18 cellular contexts compared by ENCODE assay signal in the genomic region with DNA sequence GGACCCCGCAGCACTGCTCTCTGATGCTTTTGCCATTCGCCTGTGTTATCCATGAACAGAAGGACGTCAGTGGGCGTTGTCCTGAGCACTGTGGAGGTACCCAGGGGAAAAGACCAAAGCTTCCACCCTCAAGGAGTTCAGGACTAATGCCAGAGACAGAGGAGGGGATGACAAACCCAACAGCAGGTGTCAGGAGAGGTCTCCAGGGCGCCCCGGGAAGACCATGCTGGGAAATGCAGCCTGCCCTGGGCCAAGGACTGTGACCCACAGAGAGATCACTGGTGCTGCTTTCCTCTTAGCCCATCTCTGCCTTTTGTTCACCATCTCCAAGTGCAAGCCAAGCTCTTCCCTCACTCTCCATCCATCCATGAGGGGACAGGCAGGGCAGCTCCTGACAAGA.
DNase-seq lines count a peak whose midpoint lies in the region; ATAC-seq and TF ChIP-seq lines count a peak whose summit lies in the region.
"Had no signal": no experiment of that assay in that cellular context is flagged by ENCODE, and none has a peak within 500 bp of the region (broad histone marks: within the 10 kb centered on the region; RNA-seq: fewer than 3 reads in every experiment).

No MANE protein-coding gene starts in this region.

- H2AFZ ChIP-seq in osteoblast (ENCODE audit: low read length) = no peak overlapping the region

- H3K4me2 ChIP-seq in osteoblast (ENCODE audit: insufficient read depth, low read length) = no peak overlapping the region
- H3K4me2 ChIP-seq: A549, BLaER1 had no signal

- no peaks in the 10 kb centered on the region for H3K4me1 ChIP-seq in right atrium auricular region
- no peaks in the 10 kb centered on the region for H3K4me1 ChIP-seq in osteoblast (ENCODE audit: insufficient read depth, low read length)
- no peaks in the 10 kb centered on the region for H3K4me1 ChIP-seq in vagina
- H3K4me1 ChIP-seq: A549 had no signal

- TF ChIP-seq CTCF in right atrium auricular region (IDR thresholded peaks at IDR 0.05) = no peak
- TF ChIP-seq CTCF in coronary artery (IDR thresholded peaks at IDR 0.05) = no peak
- no peak for TF ChIP-seq CTCF in osteoblast (IDR thresholded peaks at IDR 0.05; ENCODE audit: extremely low read depth, low read depth, low read length)
- no peak for TF ChIP-seq CTCF in vagina (IDR thresholded peaks at IDR 0.05)
- TF ChIP-seq CTCF in RWPE1 (conservative IDR thresholded peaks at IDR 0.05; ENCODE audit: low read depth) = no peak

- H3K27ac ChIP-seq in right atrium auricular region = no peak overlapping the region
- no peak overlapping the region for H3K27ac ChIP-seq in coronary artery
- H3K27ac ChIP-seq in osteoblast (ENCODE audit: low read depth, low read length) = no peak overlapping the region
- no peak overlapping the region for H3K27ac ChIP-seq in vagina
- no peak overlapping the region for H3K27ac ChIP-seq in RWPE1
- H3K27ac ChIP-seq: 22Rv1, A549, BLaER1, HL-60 had no signal

- H3K4me3 ChIP-seq in right atrium auricular region (no peak overlapping the region), coronary artery (no peak overlapping the region), osteoblast (ENCODE audit: insufficient read depth, low read length) (no peak overlapping the region), vagina (no peak overlapping the region)
- H3K4me3 ChIP-seq: A549, BLaER1 had no signal

- H3K27me3 ChIP-seq in right atrium auricular region (no peaks in the 10 kb centered on the region), osteoblast (ENCODE audit: insufficient read depth, low read length) (no peaks in the 10 kb centered on the region), vagina (no peaks in the 10 kb centered on the region)
- H3K27me3 ChIP-seq: BLaER1 had no signal

- no peaks in the 10 kb centered on the region for H3K36me3 ChIP-seq in right atrium auricular region
- H3K36me3 ChIP-seq in osteoblast (ENCODE audit: insufficient read depth, low read length) = no peaks in the 10 kb centered on the region
- no peaks in the 10 kb centered on the region for H3K36me3 ChIP-seq in vagina
- H3K36me3 ChIP-seq: BLaER1 had no signal

- H3K79me2 ChIP-seq in osteoblast (ENCODE audit: insufficient read depth, low read length) = no peaks in the 10 kb centered on the region

- ATAC-seq in Right ventricle myocardium inferior = no peak
- ATAC-seq in GM19467 (IDR thresholded peaks at IDR 0.05; ENCODE audit: unreplicated experiment) = no peak
- ATAC-seq: A549, HCT116 had no signal

- POLR2A ChIA-PET in RWPE1 (lab: Yijun Ruan, JAX; ENCODE audit: low non-redundant PET) = no interaction called here

- intact Hi-C loops in Right ventricle myocardium inferior (cut with DNase I) = no loop called here
- intact Hi-C loops in vagina (cut with DNase I) = no loop called here

- DNase-seq in right atrium auricular region (ENCODE audit: low spot score) (peak; percentile 16), Right ventricle myocardium inferior (ENCODE audit: missing footprints) (no peak), coronary artery (ENCODE audit: low spot score) (peak; percentile 29), osteoblast (ENCODE audit: insufficient read length, low spot score, missing footprints) (peak; percentile 6), vagina (ENCODE audit: extremely low spot score in 2 of 2) (peak; percentile 62 to 72), OCI-M1 (lab: John Stamatoyannopoulos, UW) (no peak), RWPE1 (ENCODE audit: low spot score) (no peak)
- DNase-seq: CD4-positive, alpha-beta memory T cell; DMS153; DMS79; GF-D8; HFFc6 had no signal

- no peak for TF ChIP-seq POLR2A in vagina (IDR thresholded peaks at IDR 0.05)

- CTCF ChIA-PET in RWPE1 (lab: Yijun Ruan, JAX) = interaction anchor here (0.5 to 0.6 kb wide), 2 partner anchors 12 to 16 kb away, joined by 3 to 4 read pairs; no protein-coding TSS in a partner anchor

- no peaks in the 10 kb centered on the region for H3K9me3 ChIP-seq in right atrium auricular region
- H3K9me3 ChIP-seq in osteoblast (ENCODE audit: low read depth, low read length) = no peaks in the 10 kb centered on the region
- H3K9me3 ChIP-seq in vagina = no peaks in the 10 kb centered on the region
- H3K9me3 ChIP-seq: A549, BLaER1 had no signal

- H4K20me1 ChIP-seq in osteoblast (ENCODE audit: insufficient read depth, low read length) = no peaks in the 10 kb centered on the region
- H4K20me1 ChIP-seq: BLaER1 had no signal

Comparison
In these comparisons a context has a peak if more than half of its experiments do, and no peak if none do; other contexts are left out.
1. DNase-seq: peak in right atrium auricular region (single experiment), coronary artery (single experiment), osteoblast (single experiment) and vagina (2 of 2); none in Right ventricle myocardium inferior (single experiment), OCI-M1 (single experiment) and RWPE1 (single experiment).